Comparison of ENCODE assay signal across 27 cellular contexts in genomic region chr14:58669556-58670200, GRCh38. TPM values are rescaled to one million over a fixed set of nuclear protein-coding genes. Genes with fewer than 3 reads are reported as not detected.
"Had no signal": no experiment of that assay in that cellular context is flagged by ENCODE, and none has a peak within 500 bp of the region (broad histone marks: within the 10 kb centered on the region; RNA-seq: fewer than 3 reads in every experiment).

No MANE protein-coding gene starts in this region.

- H3K27ac ChIP-seq: pancreas, prostate gland, stomach, thyroid gland, WERI-Rb-1 had no signal

- H3K27me3 ChIP-seq: pancreas, stomach, thyroid gland had no signal

- ATAC-seq: activated CD4-positive, CD25-positive, alpha-beta regulatory T cell treated with anti-CD3 and anti-CD28 coated beads, Interleukin-2, amount 50 U/mL, for 24 hours; left colon; pancreas; stimulated activated naive B cell treated with anti-CD40 and anti-IgM and Interleukin-4, amounts not matched to agents 10 μg/mL and 1 μg/mL and 100 μg/mL, for 72 hours had no signal

- H3K4me3 ChIP-seq: pancreas, prostate gland, stomach, thyroid gland had no signal

- H3K4me1 ChIP-seq: pancreas, prostate gland, stomach, thyroid gland had no signal

- H3K9me3 ChIP-seq: pancreas, prostate gland, stomach, thyroid gland had no signal

- H3K36me3 ChIP-seq: pancreas, prostate gland, stomach, thyroid gland, WERI-Rb-1 had no signal

- DNase-seq: activated CD4-positive, alpha-beta memory T cell treated with anti-CD3 and anti-CD28 coated beads for 36 hours; activated CD4-positive, alpha-beta T cell treated with anti-CD3 and anti-CD28 coated beads, Interleukin-2, amount 10 ng/mL, durations not matched to agents 24 days and 14 days; activated CD8-positive, alpha-beta memory T cell treated with anti-CD3 and anti-CD28 coated beads, Interleukin-2, amount 50 U/mL, for 4 hours; activated gamma-delta T cell; activated naive CD4-positive, alpha-beta T cell treated with anti-CD3 and anti-CD28 coated beads, Interleukin-2, amount 50 U/mL, for 16 hours; activated T-cell treated with anti-CD3 and anti-CD28 coated beads, Interleukin-2, amount 50 U/mL, for 24 hours; amniotic stem cell; central memory CD4-positive, alpha-beta T cell; head of caudate nucleus; hypothalamus; immature natural killer cell; kidney; left colon; mammary epithelial cell; naive B cell; nucleus accumbens; pancreas; retina; stimulated activated CD4-positive, alpha-beta T cell treated with anti-CD3 and anti-CD28 coated beads, Interleukin-15, amount 100 ng/mL, for 24 hours; stimulated activated CD4-positive, alpha-beta T cell treated with anti-CD3 and anti-CD28 coated beads, Interleukin-2, amount 100 ng/mL, for 24 hours; stimulated activated naive B cell treated with anti-CD40 and anti-IgM and Interleukin-4, amounts not matched to agents 10 μg/mL and 1 μg/mL and 100 μg/mL, for 72 hours; stomach; T1000; thyroid gland; WERI-Rb-1 had no signal

RNA-seq across cellular contexts. Expression of gene DACT1, which starts 31.9 kb away (rescaled TPM):
- polyA plus RNA-seq: immature natural killer cell had no signal
